Comparison of ENCODE assay signal across 9 cellular contexts in the genomic region with DNA sequence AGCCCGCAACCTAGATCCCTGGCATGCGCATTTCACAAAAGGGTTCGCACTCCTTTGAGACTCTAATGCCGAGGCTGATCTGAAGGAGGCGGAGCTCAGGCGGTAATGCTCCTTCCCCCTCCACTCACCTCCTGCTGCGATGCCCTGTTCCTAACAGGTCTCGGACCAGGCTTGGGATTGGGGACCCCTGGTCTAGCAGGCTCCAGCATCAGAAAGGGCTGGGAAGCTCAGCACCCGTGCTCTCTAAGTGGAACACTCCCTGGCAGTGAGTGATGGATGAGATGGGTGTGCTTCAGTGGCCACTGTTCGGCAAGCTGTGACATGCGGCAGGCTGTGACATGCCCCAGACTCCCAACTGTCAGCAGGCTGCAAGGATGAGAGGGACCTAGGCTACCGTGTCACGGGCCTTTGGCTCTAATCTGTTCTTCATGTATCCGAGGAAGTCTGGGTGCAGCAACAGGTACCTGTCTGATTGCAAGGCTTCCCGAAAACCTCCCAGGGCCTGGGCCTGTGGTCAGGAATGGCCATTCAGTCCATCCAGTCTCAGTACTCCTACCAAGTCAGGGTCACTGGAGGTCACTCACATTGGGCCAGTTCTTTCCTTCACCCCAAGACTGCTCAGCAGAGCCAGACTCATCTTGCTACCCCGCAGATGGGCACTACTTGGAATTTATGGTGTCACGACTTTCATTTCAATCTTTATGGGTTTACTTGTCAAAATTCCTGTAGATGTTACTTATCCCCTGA. TPM values are rescaled to one million over a fixed set of nuclear protein-coding genes. Genes with fewer than 3 reads are reported as not detected.
DNase-seq lines count a peak whose midpoint lies in the region; TF ChIP-seq lines count a peak whose summit lies in the region.
"Had no signal": no experiment of that assay in that cellular context is flagged by ENCODE, and none has a peak within 500 bp of the region (broad histone marks: within the 10 kb centered on the region; RNA-seq: fewer than 3 reads in every experiment).

No MANE protein-coding gene starts in this region.

- TF ChIP-seq CTCF in endodermal cell (conservative IDR thresholded peaks at IDR 0.05) (no peak), thyroid gland (IDR thresholded peaks at IDR 0.05) (no peak)

- H3K36me3 Mint-ChIP-seq in endodermal cell (ENCODE audit: low read depth), result peaks cover 2% of the 10 kb centered on the region

- intact Hi-C loops in thyroid gland (cut with DNase I), result loop anchor here (5.0 kb wide), 1 partner anchor 65 kb away; no protein-coding TSS in a partner anchor

- H3K4me3 ChIP-seq in endodermal cell (ENCODE audit: low read length) (no peak overlapping the region), thyroid gland (replicated peaks in 1 of 3) (no peak overlapping the region)

- peak overlapping the region; percentile 66 for H3K4me3 Mint-ChIP-seq in endodermal cell

- H3K9me3 ChIP-seq in endodermal cell (ENCODE audit: control insufficient read depth, low read length) (peaks cover 11% of the 10 kb centered on the region), thyroid gland (no peaks in the 10 kb centered on the region)

- H3K4me1 ChIP-seq in endodermal cell (ENCODE audit: control insufficient read depth, insufficient read depth, low read length) (peaks cover 6% of the 10 kb centered on the region), thyroid gland (peaks cover 11 to 18% of the 10 kb centered on the region in 2 donors)

- WGBS in endodermal cell (ENCODE audit: insufficient coverage in 1 of 2, insufficient read length in 1 of 2), 2 experiments, result 54 to 55% methylated on average over 11 to 17 of the region's 17 CpGs
- WGBS in thyroid gland, 2 donors, result 44 to 78% methylated on average over 9 to 16 of the region's 17 CpGs

- peaks cover 10% of the 10 kb centered on the region for H3K9me3 Mint-ChIP-seq in endodermal cell

- TF ChIP-seq POLR2A in thyroid gland (IDR thresholded peaks at IDR 0.05), result no peak

- H3K9ac ChIP-seq in endodermal cell (ENCODE audit: extremely low read depth, low read length, poor library complexity, severe bottlenecking), result no peak overlapping the region

- H3K27me3 Mint-ChIP-seq in endodermal cell (ENCODE audit: insufficient read depth), result peaks cover 64% of the 10 kb centered on the region

- H3K36me3 ChIP-seq in endodermal cell (ENCODE audit: control insufficient read depth, insufficient read depth, low read length) (no peaks in the 10 kb centered on the region), thyroid gland (no peaks in the 10 kb centered on the region)

- peaks cover 18% of the 10 kb centered on the region for H3K4me1 Mint-ChIP-seq in endodermal cell

- H3K27ac ChIP-seq in endodermal cell (ENCODE audit: low read depth, low read length) (no peak overlapping the region), thyroid gland (no peak overlapping the region)

- H3K27ac Mint-ChIP-seq in endodermal cell, result no peak overlapping the region

- peaks cover 38% of the 10 kb centered on the region for H3K27me3 ChIP-seq in endodermal cell (ENCODE audit: control insufficient read depth, insufficient read depth, low read length, poor library complexity, severe bottlenecking)
- H3K27me3 ChIP-seq in thyroid gland, result no peaks in the 10 kb centered on the region

- DNase-seq in NCI-H82 (lab: John Stamatoyannopoulos, UW) (peak; percentile 48), NCI-H82 treated with DMSO at 0.1 percent for 48 hours (lab: John Stamatoyannopoulos, UW; ENCODE audit: unreplicated experiment) (no peak), NCI-H2171 treated with DMSO at 0.1 percent for 48 hours (lab: John Stamatoyannopoulos, UW) (peak; percentile 86), endodermal cell (peak; percentile 79), thyroid gland (peak; percentile 10 to 35), RKO (ENCODE audit: low spot score) (no peak), inferior parietal cortex (ENCODE audit: extremely low spot score) (no peak)
- no peak for DNase-seq in activated CD4-positive, alpha-beta T cell treated with anti-CD3 and anti-CD28 coated beads, Interleukin-2, amount 50 U/mL, for 4 hours

RNA-seq across cellular contexts. Expression of a gene that starts 1.3 kb away (rescaled TPM):
- 10 to 100 TPM; 15.1 to 26.9 TPM for total RNA-seq in endodermal cell
- 3.5 TPM for polyA plus RNA-seq in endodermal cell (2013, experiment 1 of 2)
- 3.6 TPM for polyA plus RNA-seq in endodermal cell (2013, experiment 2 of 2)
- 10 to 100 TPM; 32.7 to 65.4 (median 42.6) TPM for total RNA-seq in thyroid gland
- total RNA-seq: A673 had no signal

RNA-seq across cellular contexts. Expression of a gene that starts 47.1 kb away (rescaled TPM):
- total RNA-seq in endodermal cell (1 to 10 TPM; 3.2 to 4.8 TPM), thyroid gland (1 to 10 TPM; 1.5 to 8.3 (median 4.2) TPM)
- polyA plus RNA-seq in endodermal cell (2013, experiment 1 of 2), result 0.50 TPM
- polyA plus RNA-seq in endodermal cell (2013, experiment 2 of 2), result 2.2 TPM
- total RNA-seq: A673 had no signal

RNA-seq across cellular contexts. Expression of a gene that starts 49.4 kb away (rescaled TPM):
- total RNA-seq in endodermal cell (1 to 10 TPM; 2.0 to 3.4 TPM), thyroid gland (10 to 100 TPM; 14.7 to 32.3 (median 25.6) TPM)
- 3.3 TPM for polyA plus RNA-seq in endodermal cell (2013, experiment 1 of 2)
- 2.3 TPM for polyA plus RNA-seq in endodermal cell (2013, experiment 2 of 2)

RNA-seq across cellular contexts. Expression of a gene that starts 56.6 kb away (rescaled TPM):
- not detected for total RNA-seq in endodermal cell
- polyA plus RNA-seq in endodermal cell (2013, experiment 1 of 2), result 0.39 TPM
- not detected for polyA plus RNA-seq in endodermal cell (2013, experiment 2 of 2)
- total RNA-seq in thyroid gland, result 1 to 10 TPM in 2 of 4 donors, under 1 TPM in 2; 0.29 to 7.0 (median 1.1) TPM
- total RNA-seq: A673 had no signal

Comparison
In these comparisons a context has a peak if more than half of its experiments do, and no peak if none do; other contexts are left out.
1. DNase-seq: peak in NCI-H82 (single experiment), NCI-H2171 treated with DMSO at 0.1 percent for 48 hours (single experiment), endodermal cell (single experiment) and thyroid gland (2 of 2); none in NCI-H82 treated with DMSO at 0.1 percent for 48 hours (single experiment), RKO (single experiment), inferior parietal cortex (single experiment) and activated CD4-positive, alpha-beta T cell treated with anti-CD3 and anti-CD28 coated beads, Interleukin-2, amount 50 U/mL, for 4 hours (0 of 2).